In the genomic region with DNA sequence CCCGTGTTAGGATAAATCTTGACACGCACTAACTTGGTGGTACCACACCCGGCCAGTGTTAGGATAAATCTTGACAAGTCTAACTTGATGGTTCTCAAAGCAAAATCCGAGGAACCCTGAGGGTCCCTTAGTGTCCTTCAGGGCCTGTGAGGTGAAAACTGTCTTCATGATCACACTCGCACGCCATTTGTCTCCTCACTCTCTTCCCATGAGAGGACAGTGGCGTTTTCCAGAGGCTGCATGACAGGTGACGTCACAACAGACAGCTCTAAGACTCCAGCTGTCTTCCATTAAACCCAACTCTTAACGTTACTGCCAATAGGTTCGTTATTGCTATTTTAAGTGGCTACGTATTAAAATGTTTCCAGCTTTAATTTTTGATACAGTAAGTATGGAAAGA, we compare ENCODE assay signal across 17 cellular contexts. TPM values are rescaled to one million over a fixed set of nuclear protein-coding genes. Genes with fewer than 3 reads are reported as not detected.
A peak's percentile ranks its signal among the peaks of the same experiment; 100 is the strongest.
DNase-seq lines count a peak whose midpoint lies in the region; ATAC-seq and TF ChIP-seq lines count a peak whose summit lies in the region.
"Had no signal": no experiment of that assay in that cellular context is flagged by ENCODE, and none has a peak within 500 bp of the region (broad histone marks: within the 10 kb centered on the region; RNA-seq: fewer than 3 reads in every experiment).

No MANE protein-coding gene starts in this region.

- no peaks in the 10 kb centered on the region for H3K36me3 ChIP-seq in breast epithelium
- no peaks in the 10 kb centered on the region for H3K36me3 ChIP-seq in mammary epithelial cell (ENCODE audit: insufficient read depth, low read length)
- no peaks in the 10 kb centered on the region for H3K36me3 ChIP-seq in psoas muscle (ENCODE audit: insufficient read depth in 1 of 2, low read depth in 1 of 2)

- intact Hi-C loops in breast epithelium (cut with DNase I; ENCODE audit: low total_unique reads) (no loop called here), mammary epithelial cell (cut with micrococcal nuclease) (no loop called here), right cardiac atrium (cut with DNase I) (no loop called here), psoas muscle (cut with DNase I) (no loop called here)

- DNase-seq in breast epithelium (ENCODE audit: low spot score in 2 of 2), result no peak
- no peak for DNase-seq in mammary epithelial cell
- DNase-seq in right cardiac atrium, result peak in 1 of 3 donors; percentile 38
- DNase-seq in psoas muscle, result no peak
- DNase-seq in activated naive CD4-positive, alpha-beta T cell treated with Interleukin-2 at 50 U/mL for 16 hours, result no peak
- DNase-seq in LoVo (ENCODE audit: low spot score), result no peak
- DNase-seq in activated effector memory CD4-positive, alpha-beta T cell treated with anti-CD3 and anti-CD28 coated beads, Interleukin-2, amount 50 U/mL, for 16 hours, result no peak
- DNase-seq: activated CD8-positive, alpha-beta T cell treated with anti-CD3 and anti-CD28 coated beads, Interleukin-2, amount 10 ng/mL, durations not matched to agents 7 days and 5 days; activated effector memory CD4-positive, alpha-beta T cell treated with Interleukin-2 at 50 U/mL for 16 hours; CD8-positive, alpha-beta memory T cell; GOT3; NCI-H1105 treated with DMSO at 0.1 percent for 48 hours; NCI-H446 had no signal

- dilution Hi-C loops in mammary epithelial cell (cut with HindIII; ENCODE audit: low sequenced_read_pairs), result loop anchor here (5.0 kb wide), 1 partner anchor 48 kb away; no protein-coding TSS in a partner anchor

- H3K79me2 ChIP-seq in mammary epithelial cell (ENCODE audit: insufficient read depth, low read length), result no peaks in the 10 kb centered on the region

- H3K27me3 ChIP-seq in breast epithelium, result peaks cover 0 to 23% of the 10 kb centered on the region in 2 donors
- H3K27me3 ChIP-seq in mammary epithelial cell (ENCODE audit: insufficient read depth, low read length), result no peaks in the 10 kb centered on the region
- no peaks in the 10 kb centered on the region for H3K27me3 ChIP-seq in right cardiac atrium (ENCODE audit: control insufficient read depth, insufficient read depth)
- H3K27me3 ChIP-seq in psoas muscle (ENCODE audit: insufficient read depth in 3 of 3, low read length in 2 of 3), result peaks cover 0 to 43% (median 5%) of the 10 kb centered on the region in 3 donors

- ATAC-seq in right cardiac atrium (peak; percentile 56 to 63), psoas muscle (no peak), GM19463 (IDR thresholded peaks at IDR 0.05; ENCODE audit: unreplicated experiment) (no peak)
- ATAC-seq: activated CD8-positive, alpha-beta T cell treated with anti-CD3 and anti-CD28 coated beads, Interleukin-2, amount 10 ng/mL, durations not matched to agents 7 days and 5 days had no signal

- in situ Hi-C loops in mammary epithelial cell (cut with MboI; ENCODE audit: low sequenced_read_pairs in 2 of 2), result no loop called here

- H3K4me1 ChIP-seq in breast epithelium, result no peaks in the 10 kb centered on the region
- H3K4me1 ChIP-seq in mammary epithelial cell (ENCODE audit: insufficient read depth, low read length), result peaks cover 8% of the 10 kb centered on the region
- H3K4me1 ChIP-seq in right cardiac atrium (ENCODE audit: control insufficient read depth, insufficient read depth, low read length), result peaks cover 1% of the 10 kb centered on the region
- no peaks in the 10 kb centered on the region for H3K4me1 ChIP-seq in psoas muscle

- H3K9ac ChIP-seq in mammary epithelial cell (ENCODE audit: insufficient read depth, low read length), result no peak overlapping the region

- H3K9me3 ChIP-seq in breast epithelium (no peaks in the 10 kb centered on the region), mammary epithelial cell (replicated peaks; ENCODE audit: insufficient read depth, low read length) (no peaks in the 10 kb centered on the region), right cardiac atrium (ENCODE audit: control insufficient read depth, low read length) (no peaks in the 10 kb centered on the region), psoas muscle (no peaks in the 10 kb centered on the region)

- no peak for TF ChIP-seq POLR2A in breast epithelium (IDR thresholded peaks at IDR 0.05)

- CTCF ChIA-PET in mammary epithelial cell (lab: Charles Lee; ENCODE audit: low non-redundant PET), result no interaction called here

- no peaks in the 10 kb centered on the region for H4K20me1 ChIP-seq in mammary epithelial cell (ENCODE audit: insufficient read depth, low read length)

- H3K4me3 ChIP-seq in breast epithelium (peak overlapping the region in 1 of 3 donors; percentile 2), mammary epithelial cell (replicated peaks in 1 of 3; ENCODE audit: insufficient read depth in 1 of 3, low read depth in 2 of 3, low read length in 3 of 3) (no peak overlapping the region), right cardiac atrium (ENCODE audit: low read length) (no peak overlapping the region), psoas muscle (no peak overlapping the region)

- no TSS peak for BruUV-seq in mammary epithelial cell (replicated peaks; lab: Mats Ljungman, UMichigan)

- H3K27ac ChIP-seq in breast epithelium (peak overlapping the region; percentile 59 to 86), mammary epithelial cell (ENCODE audit: insufficient read depth, low read depth, low read length) (no peak overlapping the region), right cardiac atrium (ENCODE audit: low read length) (peak overlapping the region; percentile 18), psoas muscle (peak overlapping the region; percentile 46)
- H3K27ac ChIP-seq: 22Rv1 had no signal

- 83% methylated on average over 11 of the region's 11 CpGs for WGBS in mammary epithelial cell (ENCODE audit: low coverage, missing lambda C conversion rate)
- WGBS in right cardiac atrium, result 43% methylated on average over 11 of the region's 11 CpGs
- 37 to 53% (median 43%) methylated on average over 11 of the region's 11 CpGs for WGBS in psoas muscle, 3 donors

- no peak overlapping the region for H3K4me2 ChIP-seq in mammary epithelial cell (ENCODE audit: insufficient read depth, low read depth, low read length)

- H2AFZ ChIP-seq in mammary epithelial cell (ENCODE audit: low read depth, low read length), result no peak overlapping the region

- TF ChIP-seq CTCF in breast epithelium (IDR thresholded peaks at IDR 0.05), result no peak
- no peak for TF ChIP-seq CTCF in mammary epithelial cell (conservative IDR thresholded peaks at IDR 0.05 in 1 of 2, IDR thresholded peaks at IDR 0.05 in 1 of 2; ENCODE audit: extremely low read depth in 1 of 2, insufficient read depth in 1 of 2, low read depth in 1 of 2, low read length in 2 of 2)
- TF ChIP-seq CTCF in psoas muscle (IDR thresholded peaks at IDR 0.05), result no peak

RNA-seq across cellular contexts. Expression of a gene that starts 13.8 kb away (rescaled TPM):
- total RNA-seq in breast epithelium (under 1 TPM in 2 of 3 donors, not detected in 1; 0.29 to 0.98 TPM), mammary epithelial cell (under 1 TPM in 1 of 2 donors, not detected in 1; 0.07 TPM), right cardiac atrium (not detected), psoas muscle (not detected)
- polyA plus RNA-seq in mammary epithelial cell (not detected), right cardiac atrium (0.11 TPM), psoas muscle (under 1 TPM in 2 of 3 donors, not detected in 1; 0.01 to 0.05 TPM)
- not detected for polyA minus RNA-seq in mammary epithelial cell
- total RNA-seq: activated CD8-positive, alpha-beta T cell treated with anti-CD3 and anti-CD28 coated beads, Interleukin-2, amount 10 ng/mL, durations not matched to agents 7 days and 5 days; CD8-positive, alpha-beta memory T cell had no signal
- polyA plus RNA-seq: CD8-positive, alpha-beta memory T cell had no signal

RNA-seq across cellular contexts. Expression of a gene that starts 29.4 kb away (rescaled TPM):
- not detected for total RNA-seq in breast epithelium
- not detected for total RNA-seq in mammary epithelial cell
- polyA plus RNA-seq in mammary epithelial cell, result not detected
- polyA minus RNA-seq in mammary epithelial cell, result not detected
- total RNA-seq in right cardiac atrium, result under 1 TPM in 3 of 4 donors, not detected in 1; 0.26 to 0.85 (median 0.45) TPM
- polyA plus RNA-seq in right cardiac atrium, result 0.48 TPM
- total RNA-seq in psoas muscle, result under 1 TPM in 2 of 4 donors, not detected in 2; 0.24 to 0.47 TPM
- under 1 TPM in 2 of 3 donors, not detected in 1; 0.05 to 0.66 TPM for polyA plus RNA-seq in psoas muscle
- total RNA-seq: activated CD8-positive, alpha-beta T cell treated with anti-CD3 and anti-CD28 coated beads, Interleukin-2, amount 10 ng/mL, durations not matched to agents 7 days and 5 days; CD8-positive, alpha-beta memory T cell; endodermal cell; omental fat pad had no signal
- polyA plus RNA-seq: CD8-positive, alpha-beta memory T cell had no signal

Comparison
In these comparisons a context has a peak if more than half of its experiments do, and no peak if none do; other contexts are left out.
1. ATAC-seq: peak in right cardiac atrium (2 of 2); none in psoas muscle (0 of 4) and GM19463 (single experiment).